ENCODE assay signal across 19 cellular contexts in the genomic region with DNA sequence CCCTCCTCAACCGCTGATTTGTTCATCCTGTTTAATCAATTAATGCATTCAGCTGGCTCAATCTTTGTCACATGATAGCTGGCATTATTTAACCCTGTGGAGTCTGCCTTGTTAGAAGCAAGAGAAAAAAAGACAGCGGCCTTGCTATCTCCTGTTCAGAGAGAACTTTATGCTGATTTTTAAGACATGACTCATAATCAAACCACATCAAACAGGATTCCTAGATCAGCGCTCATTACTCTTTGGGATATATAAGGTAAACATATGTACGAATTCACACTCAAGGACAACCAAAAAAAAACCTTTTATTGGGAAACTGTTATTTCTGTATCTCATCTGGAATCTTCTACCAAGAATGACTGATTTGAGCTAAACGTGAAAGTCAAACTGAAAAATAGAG.
DNase-seq lines count a peak whose midpoint lies in the region; ATAC-seq and TF ChIP-seq lines count a peak whose summit lies in the region.
"Had no signal": no experiment of that assay in that cellular context is flagged by ENCODE, and none has a peak within 500 bp of the region (broad histone marks: within the 10 kb centered on the region; RNA-seq: fewer than 3 reads in every experiment).

No MANE protein-coding gene starts in this region.

- CTCF ChIA-PET in CD8-positive, alpha-beta T cell (lab: Charles Lee): no interaction called here

- H2AFZ ChIP-seq in neural progenitor cell (replicated peaks): peak overlapping the region; percentile 50

- H3K27me3 Mint-ChIP-seq in neural progenitor cell (ENCODE audit: insufficient read depth, low read depth): no peaks in the 10 kb centered on the region
- H3K27me3 Mint-ChIP-seq in CD8-positive, alpha-beta T cell (ENCODE audit: low read depth): peaks cover 8% of the 10 kb centered on the region

- H3K4me1 Mint-ChIP-seq in neural progenitor cell: no peaks in the 10 kb centered on the region
- no peaks in the 10 kb centered on the region for H3K4me1 Mint-ChIP-seq in CD8-positive, alpha-beta T cell (ENCODE audit: low read depth)

- no peak overlapping the region for H3K27ac ChIP-seq in neural progenitor cell
- H3K27ac ChIP-seq in CD8-positive, alpha-beta T cell (ENCODE audit: low read depth, low read length): no peak overlapping the region
- H3K27ac ChIP-seq: left lung, neutrophil, upper lobe of left lung had no signal

- H3K4me2 ChIP-seq in neural progenitor cell: no peak overlapping the region

- H4K20me1 ChIP-seq in neural progenitor cell (ENCODE audit: low read depth): no peaks in the 10 kb centered on the region

- no peaks in the 10 kb centered on the region for H3K27me3 ChIP-seq in neural progenitor cell
- no peaks in the 10 kb centered on the region for H3K27me3 ChIP-seq in CD8-positive, alpha-beta T cell (ENCODE audit: insufficient read depth, low read length)
- H3K27me3 ChIP-seq: left lung, upper lobe of left lung had no signal

- no peaks in the 10 kb centered on the region for H3K9me3 ChIP-seq in neural progenitor cell (ENCODE audit: low read depth)
- H3K9me3 ChIP-seq in CD8-positive, alpha-beta T cell (ENCODE audit: low read length): no peaks in the 10 kb centered on the region
- H3K9me3 ChIP-seq: left lung, neutrophil, upper lobe of left lung had no signal

- no peak for TF ChIP-seq CTCF in neural progenitor cell (IDR thresholded peaks at IDR 0.05)
- no peak for TF ChIP-seq CTCF in CD8-positive, alpha-beta T cell (IDR thresholded peaks at IDR 0.05)

- no peaks in the 10 kb centered on the region for H3K36me3 ChIP-seq in neural progenitor cell
- H3K36me3 ChIP-seq in CD8-positive, alpha-beta T cell (ENCODE audit: insufficient read depth, low read length): no peaks in the 10 kb centered on the region
- H3K36me3 ChIP-seq: left lung, neutrophil, upper lobe of left lung had no signal

- no peak overlapping the region for H3K9ac ChIP-seq in neural progenitor cell

- POLR2A ChIA-PET in CD8-positive, alpha-beta T cell (lab: Charles Lee): no interaction called here

- H3F3A ChIP-seq in neural progenitor cell (ENCODE audit: low read depth): no peaks in the 10 kb centered on the region

- no peak overlapping the region for H3K27ac Mint-ChIP-seq in neural progenitor cell
- H3K27ac Mint-ChIP-seq in CD8-positive, alpha-beta T cell: no peak overlapping the region

- H3K4me1 ChIP-seq in neural progenitor cell: peaks cover 9% of the 10 kb centered on the region
- H3K4me1 ChIP-seq in CD8-positive, alpha-beta T cell (ENCODE audit: insufficient read depth, low read length): no peaks in the 10 kb centered on the region
- H3K4me1 ChIP-seq: left lung, upper lobe of left lung had no signal

- no peaks in the 10 kb centered on the region for H3K79me2 ChIP-seq in neural progenitor cell (ENCODE audit: low read depth)

- H3K9me3 Mint-ChIP-seq in neural progenitor cell: no peaks in the 10 kb centered on the region
- no peaks in the 10 kb centered on the region for H3K9me3 Mint-ChIP-seq in CD8-positive, alpha-beta T cell

- DNase-seq in COLO829 (ENCODE audit: low spot score) (peak; percentile 78), RPMI7951 (ENCODE audit: low read depth) (peak; percentile 84), dermis blood vessel endothelial cell (peak; percentile 21), neural progenitor cell (ENCODE audit: low spot score) (no peak), NCI-H2029 (lab: John Stamatoyannopoulos, UW) (no peak), cerebellum (ENCODE audit: low spot score) (no peak), NCI-H2107 treated with DMSO at 0.1 percent for 48 hours (lab: John Stamatoyannopoulos, UW; ENCODE audit: unreplicated experiment) (no peak)
- DNase-seq in CD8-positive, alpha-beta T cell: no peak
- DNase-seq: activated CD4-positive, CD25-positive, alpha-beta regulatory T cell treated with anti-CD3 and anti-CD28 coated beads, Interleukin-2, amount 50 U/mL, for 72 hours; Calu3; KG1; left lung; NCI-H1092; NCI-H524 treated with DMSO at 0.1 percent for 48 hours; stimulated activated naive CD4-positive, alpha-beta T cell treated with Interleukin-2 at 50 U/mL for 16 hours; T1000; upper lobe of left lung had no signal

- intact Hi-C loops in CD8-positive, alpha-beta T cell (cut with DNase I, micrococcal nuclease): no loop called here

- no peaks in the 10 kb centered on the region for H3K36me3 Mint-ChIP-seq in neural progenitor cell
- H3K36me3 Mint-ChIP-seq in CD8-positive, alpha-beta T cell: no peaks in the 10 kb centered on the region

- no peak overlapping the region for H3K4me3 Mint-ChIP-seq in neural progenitor cell
- H3K4me3 Mint-ChIP-seq in CD8-positive, alpha-beta T cell: no peak overlapping the region

- H3K4me3 ChIP-seq in neural progenitor cell: no peak overlapping the region
- H3K4me3 ChIP-seq in CD8-positive, alpha-beta T cell (ENCODE audit: low read depth, low read length): no peak overlapping the region
- H3K4me3 ChIP-seq: left lung, upper lobe of left lung had no signal

- ATAC-seq in CD8-positive, alpha-beta T cell: no peak
- ATAC-seq: HCT116, left lung had no signal

Comparison
In these comparisons a context has a peak if more than half of its experiments do, and no peak if none do; other contexts are left out.
1. DNase-seq: peak in COLO829 (single experiment), RPMI7951 (single experiment) and dermis blood vessel endothelial cell (single experiment); none in neural progenitor cell (single experiment), NCI-H2029 (single experiment), cerebellum (single experiment), NCI-H2107 treated with DMSO at 0.1 percent for 48 hours (single experiment) and CD8-positive, alpha-beta T cell (0 of 7).